1 cellular context compared by ENCODE assay signal in genomic region chr20:21703740-21704407, GRCh38.
TF ChIP-seq lines count a peak whose summit lies in the region.

No MANE protein-coding gene starts in this region.

TF ChIP-seq in IMR-90, 13 proteins besides CTCF, POLR2A, EP300 and RAD21:
- TF ChIP-seq CHD1 (IDR thresholded peaks at IDR 0.05; ENCODE audit: low read depth, low read length) (no peak), RCOR1 (IDR thresholded peaks at IDR 0.05; ENCODE audit: insufficient replicate concordance, low read length) (no peak), MAZ (IDR thresholded peaks at IDR 0.05; ENCODE audit: borderline replicate concordance, low read depth, low read length) (no peak), BHLHE40 (IDR thresholded peaks at IDR 0.05; ENCODE audit: low read depth, low read length) (no peak), SMC3 (IDR thresholded peaks at IDR 0.05; ENCODE audit: low read depth, low read length) (no peak), MAFK (IDR thresholded peaks at IDR 0.05; ENCODE audit: low read depth, low read length) (no peak), USF2 (IDR thresholded peaks at IDR 0.05; ENCODE audit: low read depth, low read length) (no peak), FOS (IDR thresholded peaks at IDR 0.05; ENCODE audit: low read depth, low read length) (no peak), MXI1 (IDR thresholded peaks at IDR 0.05; ENCODE audit: borderline replicate concordance, low read depth, low read length) (no peak), RFX5 (IDR thresholded peaks at IDR 0.05; ENCODE audit: low read depth, low read length) (no peak)
- TF ChIP-seq, protein P1, sequence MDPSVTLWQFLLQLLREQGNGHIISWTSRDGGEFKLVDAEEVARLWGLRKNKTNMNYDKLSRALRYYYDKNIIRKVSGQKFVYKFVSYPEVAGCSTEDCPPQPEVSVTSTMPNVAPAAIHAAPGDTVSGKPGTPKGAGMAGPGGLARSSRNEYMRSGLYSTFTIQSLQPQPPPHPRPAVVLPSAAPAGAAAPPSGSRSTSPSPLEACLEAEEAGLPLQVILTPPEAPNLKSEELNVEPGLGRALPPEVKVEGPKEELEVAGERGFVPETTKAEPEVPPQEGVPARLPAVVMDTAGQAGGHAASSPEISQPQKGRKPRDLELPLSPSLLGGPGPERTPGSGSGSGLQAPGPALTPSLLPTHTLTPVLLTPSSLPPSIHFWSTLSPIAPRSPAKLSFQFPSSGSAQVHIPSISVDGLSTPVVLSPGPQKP (IDR thresholded peaks at IDR 0.05; ENCODE audit: borderline replicate concordance, low read depth, low read length) = no peak
